Comparison of ENCODE assay signal across 8 cellular contexts in the genomic region with DNA sequence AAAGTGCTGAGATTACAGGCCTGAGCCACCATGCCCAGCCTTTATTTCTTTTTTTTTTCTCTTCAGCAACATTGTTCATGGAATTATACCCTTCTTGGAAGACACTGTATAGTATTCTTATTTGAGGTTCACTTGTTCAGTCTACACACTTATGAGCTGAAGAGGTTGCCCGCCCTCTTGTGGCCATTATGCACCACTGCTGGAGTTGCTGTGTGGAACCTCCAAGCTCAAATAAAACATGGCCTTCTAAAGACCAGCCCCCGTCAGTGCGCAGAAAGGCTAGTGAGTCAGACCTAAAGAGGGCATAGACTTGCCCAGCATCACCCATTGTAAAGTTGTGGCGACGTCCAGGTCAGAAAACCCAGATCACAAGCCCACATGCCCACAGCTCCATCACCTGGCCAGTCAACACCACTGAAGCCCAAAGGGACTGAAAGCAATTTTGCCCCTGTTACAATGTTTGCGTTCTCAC. TPM values are rescaled to one million over a fixed set of nuclear protein-coding genes. Genes with fewer than 3 reads are reported as not detected.
A peak's percentile ranks its signal among the peaks of the same experiment; 100 is the strongest.
DNase-seq lines count a peak whose midpoint lies in the region; ATAC-seq and TF ChIP-seq lines count a peak whose summit lies in the region.

No MANE protein-coding gene starts in this region.

- ATAC-seq in HG03064 (IDR thresholded peaks at IDR 0.05; ENCODE audit: low read depth, unreplicated experiment) (peak; percentile 88), HG02970 (IDR thresholded peaks at IDR 0.05; ENCODE audit: low FRiP score, unreplicated experiment) (no peak)

- DNase-seq in GM12864 (ENCODE audit: low read depth) (peak; percentile 65), NCI-H2227 treated with DMSO at 0.1 percent for 48 hours (lab: John Stamatoyannopoulos, UW) (peak; percentile 72), cerebellum (ENCODE audit: low spot score) (peak; percentile 75), left kidney (ENCODE audit: low read depth, low spot score) (peak; percentile 92)
- peak in 3 of 4 experiments; percentile 16 to 32 (median 30) for DNase-seq in activated CD4-positive, CD25-positive, alpha-beta regulatory T cell (lab: John Stamatoyannopoulos, UW)
- DNase-seq in stimulated activated CD4-positive, alpha-beta T cell treated with anti-CD3 and anti-CD28 coated beads, Interleukin-4, amount 100 ng/mL, for 24 hours: peak; percentile 71

- TF ChIP-seq CTCF in GM12864 (IDR thresholded peaks at IDR 0.05; ENCODE audit: low read depth, low read length, missing control alignments): peak; percentile 92

- no peak overlapping the region for H3K4me3 ChIP-seq in GM12864 (ENCODE audit: low read depth, low read length)

RNA-seq across cellular contexts. Expression of gene LURAP1, which starts 20.4 kb away (rescaled TPM):
- total RNA-seq in cerebellum: 3.1 TPM

RNA-seq across cellular contexts. Expression of gene RAD54L, which starts 24.1 kb away (rescaled TPM):
- total RNA-seq in cerebellum: 2.6 TPM

RNA-seq across cellular contexts. Expression of gene POMGNT1, which starts 25.3 kb away (rescaled TPM):
- 34.2 TPM for total RNA-seq in cerebellum

RNA-seq across cellular contexts. Expression of gene P3R3URF, which starts 47.2 kb away (rescaled TPM):
- total RNA-seq in cerebellum: not detected

RNA-seq across cellular contexts. Expression of gene TSPAN1, which starts 48.6 kb away (rescaled TPM):
- total RNA-seq in cerebellum: 1.00 TPM

Comparison
In these comparisons a context has a peak if more than half of its experiments do, and no peak if none do; other contexts are left out.
1. DNase-seq: peak in every context shown above with its lines; median percentile 92 in left kidney; 75 in cerebellum; 72 in NCI-H2227 treated with DMSO at 0.1 percent for 48 hours; 71 in stimulated activated CD4-positive, alpha-beta T cell treated with anti-CD3 and anti-CD28 coated beads, Interleukin-4, amount 100 ng/mL, for 24 hours; 65 in GM12864; 30 in activated CD4-positive, CD25-positive, alpha-beta regulatory T cell.